ENCODE assay signal across 29 cellular contexts in genomic region chr7:74063223-74063641, GRCh38. TPM values are rescaled to one million over a fixed set of nuclear protein-coding genes. Genes with fewer than 3 reads are reported as not detected.
A peak's percentile ranks its signal among the peaks of the same experiment; 100 is the strongest.
DNase-seq lines count a peak whose midpoint lies in the region; ATAC-seq, FAIRE-seq and TF ChIP-seq lines count a peak whose summit lies in the region.
"Had no signal": no experiment of that assay in that cellular context is flagged by ENCODE, and none has a peak within 500 bp of the region (broad histone marks: within the 10 kb centered on the region; RNA-seq: fewer than 3 reads in every experiment).

No MANE protein-coding gene starts in this region.

- POLR2A ChIA-PET in K562 (lab: Yijun Ruan, JAX) = no interaction called here
- POLR2A ChIA-PET in activated CD8-positive, alpha-beta T cell treated with anti-CD3 and anti-CD28 coated beads, Interleukin-2, amount 10 ng/mL, durations not matched to agents 7 days and 5 days (lab: Charles Lee) = no interaction called here

- H3K4me1 ChIP-seq in K562 (replicated peaks in 1 of 2; ENCODE audit: control insufficient read depth in 2 of 2, insufficient read depth in 2 of 2, low read length in 2 of 2) = peaks cover 0 to 19% of the 10 kb centered on the region in 2 experiments; a peak in 2 of 5 replicates

- in situ Hi-C loops in K562 (cut with MboI) = loop anchor here (5.0 kb wide), 1 partner anchor 339 kb away; no protein-coding TSS in a partner anchor

- no peak for TF ChIP-seq CTCF in K562 (IDR thresholded peaks at IDR 0.05 in 2 of 3, conservative IDR thresholded peaks at IDR 0.05 in 1 of 3; ENCODE audit: insufficient read depth in 2 of 3, low read depth in 1 of 3, low read length in 3 of 3)

- H3K79me2 ChIP-seq in K562 (ENCODE audit: control insufficient read depth, insufficient read depth, low read length) = no peaks in the 10 kb centered on the region

- no peak for TF ChIP-seq RAD21 in K562 (CRISPR knock-in tag; conservative IDR thresholded peaks at IDR 0.05 in 1 of 2, IDR thresholded peaks at IDR 0.05 in 1 of 2)

- no peak for ATAC-seq in activated CD8-positive, alpha-beta memory T cell treated with anti-CD3 and anti-CD28 coated beads, Interleukin-2, amount 10 ng/mL, durations not matched to agents 7 days and 5 days
- no peak for ATAC-seq in K562
- no peak for ATAC-seq in stimulated activated effector memory CD8-positive, alpha-beta T cell treated with anti-CD3 and anti-CD28 coated beads, Interleukin-12 subunit alpha, Interleukin-12 subunit beta, amount 100 ng/mL, for 72 hours
- ATAC-seq in activated CD8-positive, alpha-beta T cell treated with anti-CD3 and anti-CD28 coated beads, Interleukin-2, amount 10 ng/mL, durations not matched to agents 7 days and 5 days = no peak
- ATAC-seq: GM12878 had no signal

- no TSS peak for BruUV-seq in K562 (replicated peaks; lab: Mats Ljungman, UMichigan)

- H3K27me3 ChIP-seq in K562 (ENCODE audit: control insufficient read depth in 2 of 2, insufficient read depth in 2 of 2, low read length in 2 of 2) = peaks cover 18 to 41% of the 10 kb centered on the region in 2 experiments
- H3K27me3 ChIP-seq: tibial nerve had no signal

- H3K36me3 Mint-ChIP-seq in activated CD8-positive, alpha-beta memory T cell treated with anti-CD3 and anti-CD28 coated beads, Interleukin-2, amount 10 ng/mL, durations not matched to agents 7 days and 5 days = no peaks in the 10 kb centered on the region
- no peaks in the 10 kb centered on the region for H3K36me3 Mint-ChIP-seq in stimulated activated effector memory CD8-positive, alpha-beta T cell treated with anti-CD3 and anti-CD28 coated beads, Interleukin-12 subunit alpha, Interleukin-12 subunit beta, amount 100 ng/mL, for 72 hours
- no peaks in the 10 kb centered on the region for H3K36me3 Mint-ChIP-seq in activated CD8-positive, alpha-beta T cell treated with anti-CD3 and anti-CD28 coated beads, Interleukin-2, amount 10 ng/mL, durations not matched to agents 7 days and 5 days (ENCODE audit: low read depth)
- H3K36me3 Mint-ChIP-seq: activated naive CD8-positive, alpha-beta T cell treated with anti-CD3 and anti-CD28 coated beads, Interleukin-2, amount 10 ng/mL, durations not matched to agents 7 days and 5 days; naive B cell had no signal

- no peaks in the 10 kb centered on the region for H3K9me3 ChIP-seq in K562 (replicated peaks; ENCODE audit: control insufficient read depth, insufficient read depth, low read depth, low read length)
- H3K9me3 ChIP-seq: tibial nerve had no signal

- WGBS in K562 (ENCODE audit: insufficient coverage, low coverage, missing lambda C conversion rate) = 49% methylated on average over 6 of the region's 14 CpGs

- FAIRE-seq in K562 (lab: Jason Lieb, UNC) = no peak
- FAIRE-seq: GM12878 had no signal

- no peak overlapping the region for H3K4me3 ChIP-seq in K562
- H3K4me3 ChIP-seq: GM12878, GM23248, skin epidermis, tibial nerve had no signal

- peak overlapping the region in 1 of 2 experiments; percentile 15; a peak in 1 of 4 replicates for H3K9ac ChIP-seq in K562 (ENCODE audit: insufficient read depth in 1 of 2, low read depth in 2 of 2, low read length in 2 of 2)

- H3K4me3 Mint-ChIP-seq in activated CD8-positive, alpha-beta memory T cell treated with anti-CD3 and anti-CD28 coated beads, Interleukin-2, amount 10 ng/mL, durations not matched to agents 7 days and 5 days = no peak overlapping the region
- H3K4me3 Mint-ChIP-seq in stimulated activated effector memory CD8-positive, alpha-beta T cell treated with anti-CD3 and anti-CD28 coated beads, Interleukin-12 subunit alpha, Interleukin-12 subunit beta, amount 100 ng/mL, for 72 hours = no peak overlapping the region
- H3K4me3 Mint-ChIP-seq in activated CD8-positive, alpha-beta T cell treated with anti-CD3 and anti-CD28 coated beads, Interleukin-2, amount 10 ng/mL, durations not matched to agents 7 days and 5 days = no peak overlapping the region
- H3K4me3 Mint-ChIP-seq: activated CD4-positive, alpha-beta memory T cell treated with anti-CD3 and anti-CD28 coated beads, Interleukin-2, amount 10 ng/mL, durations not matched to agents 7 days and 5 days; activated naive CD8-positive, alpha-beta T cell treated with anti-CD3 and anti-CD28 coated beads, Interleukin-2, amount 10 ng/mL, durations not matched to agents 7 days and 5 days; naive B cell; stimulated activated naive CD8-positive, alpha-beta T cell treated with anti-CD3 and anti-CD28 coated beads, Interleukin-15, Interleukin-2, amounts not matched to agents 100 ng/mL and 50 ng/mL, for 24 hours; T-helper 1 cell treated with Interleukin-12 subunit alpha and Interleukin-12 subunit beta and Interleukin-4 antibody, amounts not matched to agents 30 μg/mL and 1 μg/mL, for 36 hours had no signal

- TF ChIP-seq EP300 in K562 (IDR thresholded peaks at IDR 0.05; ENCODE audit: low read length) = no peak

- no peak for TF ChIP-seq POLR2A in K562 (conservative IDR thresholded peaks at IDR 0.05)

- no peak for DNase-seq in activated CD8-positive, alpha-beta memory T cell treated with anti-CD3 and anti-CD28 coated beads, Interleukin-2, amount 10 ng/mL, durations not matched to agents 7 days and 5 days
- DNase-seq in activated CD8-positive, alpha-beta memory T cell treated with anti-CD3 and anti-CD28 coated beads, Interleukin-2, amount 50 U/mL, for 4 hours = no peak
- DNase-seq in K562 (ENCODE audit: extremely low read depth in 1 of 4, low spot score in 3 of 4) (no peak), iPS-NIHi7 (ENCODE audit: extremely low spot score) (peak; percentile 9), OCI-M1 (lab: John Stamatoyannopoulos, UW) (no peak), ecto neural progenitor cell (ENCODE audit: low spot score) (no peak)
- no peak for DNase-seq in stimulated activated effector memory CD8-positive, alpha-beta T cell treated with anti-CD3 and anti-CD28 coated beads, Interleukin-12 subunit alpha, Interleukin-12 subunit beta, amount 100 ng/mL, for 72 hours (ENCODE audit: low spot score in 2 of 2)
- DNase-seq in activated CD8-positive, alpha-beta T cell treated with anti-CD3 and anti-CD28 coated beads, Interleukin-2, amount 10 ng/mL, durations not matched to agents 7 days and 5 days = no peak
- DNase-seq: 8988T; activated CD4-positive, alpha-beta memory T cell treated with anti-CD3 and anti-CD28 coated beads, Interleukin-2, amount 10 ng/mL, durations not matched to agents 7 days and 5 days; activated CD4-positive, alpha-beta T cell treated with anti-CD3 and anti-CD28 coated beads for 1 hour; activated effector memory CD4-positive, alpha-beta T cell treated with Interleukin-2 at 50 U/mL for 16 hours; activated naive CD8-positive, alpha-beta T cell treated with anti-CD3 and anti-CD28 coated beads, Interleukin-2, amount 10 ng/mL, durations not matched to agents 7 days and 5 days; activated T-cell treated with anti-CD3 and anti-CD28 coated beads for 4 hours; GM23248; head of caudate nucleus; KBM-7; naive B cell; NCI-H1105 treated with DMSO at 0.1 percent for 48 hours; NCI-H2029 treated with DMSO at 0.1 percent for 48 hours; NCI-H69 had no signal

- H3K27me3 Mint-ChIP-seq in activated CD8-positive, alpha-beta memory T cell treated with anti-CD3 and anti-CD28 coated beads, Interleukin-2, amount 10 ng/mL, durations not matched to agents 7 days and 5 days = peaks cover 4% of the 10 kb centered on the region
- peaks cover under 1% of the 10 kb centered on the region for H3K27me3 Mint-ChIP-seq in activated CD8-positive, alpha-beta T cell treated with anti-CD3 and anti-CD28 coated beads, Interleukin-2, amount 10 ng/mL, durations not matched to agents 7 days and 5 days (ENCODE audit: low read depth)

- no peak overlapping the region for H3K4me2 ChIP-seq in K562 (ENCODE audit: insufficient read depth, low read length)

- intact Hi-C loops in K562 (cut with micrococcal nuclease) = no loop called here

- no peaks in the 10 kb centered on the region for H3K36me3 ChIP-seq in K562 (ENCODE audit: control insufficient read depth, insufficient read depth, low read length)

- 0 out of 2 replicates have a peak, but pooled peaks cover 4% of the 10 kb centered on the region for H4K20me1 ChIP-seq in K562 (replicated peaks; ENCODE audit: control insufficient read depth, insufficient read depth, low read length)

- peak overlapping the region; percentile 65 for H3K27ac Mint-ChIP-seq in activated CD8-positive, alpha-beta memory T cell treated with anti-CD3 and anti-CD28 coated beads, Interleukin-2, amount 10 ng/mL, durations not matched to agents 7 days and 5 days
- peak overlapping the region; percentile 89 for H3K27ac Mint-ChIP-seq in stimulated activated effector memory CD8-positive, alpha-beta T cell treated with anti-CD3 and anti-CD28 coated beads, Interleukin-12 subunit alpha, Interleukin-12 subunit beta, amount 100 ng/mL, for 72 hours
- no peak overlapping the region for H3K27ac Mint-ChIP-seq in activated CD8-positive, alpha-beta T cell treated with anti-CD3 and anti-CD28 coated beads, Interleukin-2, amount 10 ng/mL, durations not matched to agents 7 days and 5 days
- H3K27ac Mint-ChIP-seq: activated naive CD8-positive, alpha-beta T cell treated with anti-CD3 and anti-CD28 coated beads, Interleukin-2, amount 10 ng/mL, durations not matched to agents 7 days and 5 days; stimulated activated naive CD8-positive, alpha-beta T cell treated with anti-CD3 and anti-CD28 coated beads, Interleukin-15, Interleukin-2, amounts not matched to agents 100 ng/mL and 50 ng/mL, for 24 hours; T-helper 1 cell treated with Interleukin-12 subunit alpha and Interleukin-12 subunit beta and Interleukin-4 antibody, amounts not matched to agents 30 μg/mL and 1 μg/mL, for 36 hours had no signal

- H3K4me1 Mint-ChIP-seq in activated CD8-positive, alpha-beta memory T cell treated with anti-CD3 and anti-CD28 coated beads, Interleukin-2, amount 10 ng/mL, durations not matched to agents 7 days and 5 days = peaks cover 12% of the 10 kb centered on the region
- peaks cover 13% of the 10 kb centered on the region for H3K4me1 Mint-ChIP-seq in stimulated activated effector memory CD8-positive, alpha-beta T cell treated with anti-CD3 and anti-CD28 coated beads, Interleukin-12 subunit alpha, Interleukin-12 subunit beta, amount 100 ng/mL, for 72 hours
- peaks cover 9% of the 10 kb centered on the region for H3K4me1 Mint-ChIP-seq in activated CD8-positive, alpha-beta T cell treated with anti-CD3 and anti-CD28 coated beads, Interleukin-2, amount 10 ng/mL, durations not matched to agents 7 days and 5 days (ENCODE audit: low read depth)

- CTCF ChIA-PET in activated CD8-positive, alpha-beta memory T cell treated with anti-CD3 and anti-CD28 coated beads, Interleukin-2, amount 10 ng/mL, durations not matched to agents 7 days and 5 days (lab: Charles Lee) = no interaction called here
- CTCF ChIA-PET in K562 (lab: Yijun Ruan, JAX; ENCODE audit: low intra/inter-chr PET ratio) = no interaction called here
- CTCF ChIA-PET in activated CD8-positive, alpha-beta T cell treated with anti-CD3 and anti-CD28 coated beads, Interleukin-2, amount 10 ng/mL, durations not matched to agents 7 days and 5 days (lab: Charles Lee) = no interaction called here

- H3K27ac ChIP-seq in K562 (ENCODE audit: extremely low read depth, low read depth, low read length) = no peak overlapping the region
- H3K27ac ChIP-seq: epithelial cell of prostate had no signal

- peak overlapping the region; percentile 19; the same call in 1 of the 2 replicates for H2AFZ ChIP-seq in K562 (ENCODE audit: low read depth, low read length)
- H2AFZ ChIP-seq: GM23248 had no signal

- no peaks in the 10 kb centered on the region for H3K9me1 ChIP-seq in K562 (ENCODE audit: control insufficient read depth, insufficient read depth, low read length)

- H3K9me3 Mint-ChIP-seq in activated CD8-positive, alpha-beta memory T cell treated with anti-CD3 and anti-CD28 coated beads, Interleukin-2, amount 10 ng/mL, durations not matched to agents 7 days and 5 days (ENCODE audit: low read depth) = no peaks in the 10 kb centered on the region
- H3K9me3 Mint-ChIP-seq in stimulated activated effector memory CD8-positive, alpha-beta T cell treated with anti-CD3 and anti-CD28 coated beads, Interleukin-12 subunit alpha, Interleukin-12 subunit beta, amount 100 ng/mL, for 72 hours = no peaks in the 10 kb centered on the region
- H3K9me3 Mint-ChIP-seq in activated CD8-positive, alpha-beta T cell treated with anti-CD3 and anti-CD28 coated beads, Interleukin-2, amount 10 ng/mL, durations not matched to agents 7 days and 5 days (ENCODE audit: insufficient read depth) = no peaks in the 10 kb centered on the region
- H3K9me3 Mint-ChIP-seq: activated CD4-positive, alpha-beta memory T cell treated with anti-CD3 and anti-CD28 coated beads, Interleukin-2, amount 10 ng/mL, durations not matched to agents 7 days and 5 days; activated naive CD8-positive, alpha-beta T cell treated with anti-CD3 and anti-CD28 coated beads, Interleukin-2, amount 10 ng/mL, durations not matched to agents 7 days and 5 days; naive B cell; stimulated activated naive CD8-positive, alpha-beta T cell treated with anti-CD3 and anti-CD28 coated beads, Interleukin-15, Interleukin-2, amounts not matched to agents 100 ng/mL and 50 ng/mL, for 24 hours; T-helper 1 cell treated with Interleukin-12 subunit alpha and Interleukin-12 subunit beta and Interleukin-4 antibody, amounts not matched to agents 30 μg/mL and 1 μg/mL, for 36 hours had no signal

RNA-seq across cellular contexts. Expression of gene LIMK1, which starts 20.4 kb away (rescaled TPM):
- total RNA-seq in activated CD8-positive, alpha-beta memory T cell treated with anti-CD3 and anti-CD28 coated beads, Interleukin-2, amount 10 ng/mL, durations not matched to agents 7 days and 5 days = 10 to 100 TPM; 44.8 to 49.5 TPM
- 23.2 and 66.1 TPM in 2 replicates for total RNA-seq in K562 (2011; cell fraction: chromatin; rRNA removed; ENCODE audit: low replicate concordance)
- total RNA-seq in K562 (2011; cell fraction: nucleolus; rRNA removed) = 28.6 and 29.9 TPM in 2 replicates
- total RNA-seq in K562 (2011; cell fraction: nucleoplasm; rRNA removed) = 24.9 and 30.2 TPM in 2 replicates
- 21.1 and 23.1 TPM in 2 replicates for total RNA-seq in K562 (2014; rRNA removed)
- 5.1 and 6.4 TPM in 2 replicates for total RNA-seq in K562 (2014; rRNA removed; fragmentation: Illumina TruSeq; extraction: Trizol)
- 15.0 and 16.0 TPM in 2 replicates for total RNA-seq in K562 (2015; rRNA removed; fragmentation: Illumina TruSeq; extraction: Trizol)
- total RNA-seq in K562 (2021) = 29.0 and 30.0 TPM in 2 replicates
- polyA plus RNA-seq in K562 (2011; rRNA removed) = 14.3 and 17.7 TPM in 2 replicates
- polyA plus RNA-seq in K562 (2011; cell fraction: cytosol; rRNA removed) = 17.9 and 46.8 TPM in 2 replicates
- polyA plus RNA-seq in K562 (2011; cell fraction: nucleus; rRNA removed) = 22.4 and 50.0 TPM in 2 replicates
- polyA plus RNA-seq in K562 (2012) = 18.8 and 23.1 TPM in 2 replicates
- 24.5 and 36.9 TPM in 2 replicates for polyA plus RNA-seq in K562 (2014; fragmentation: Illumina TruSeq; extraction: Trizol)
- under 1 TPM; 0.14 to 0.38 TPM for polyA plus RNA-seq in K562 (2014; fragmentation: Nextera tagmentation; extraction: Ambion mirVana)
- 15.9 and 18.1 TPM in 2 replicates for polyA plus RNA-seq in K562 (2014; rRNA removed)
- polyA minus RNA-seq in K562 (2011; rRNA and poly(A)+ RNA removed) = 6.9 and 18.5 TPM in 2 replicates
- 15.1 and 16.3 TPM in 2 replicates for polyA minus RNA-seq in K562 (2011; cell fraction: cytosol; rRNA and poly(A)+ RNA removed)
- polyA minus RNA-seq in K562 (2011; cell fraction: nucleus; rRNA and poly(A)+ RNA removed) = 6.2 and 7.5 TPM in 2 replicates
- 10 to 100 TPM; 33.5 to 37.6 TPM for total RNA-seq in activated CD8-positive, alpha-beta T cell treated with anti-CD3 and anti-CD28 coated beads, Interleukin-2, amount 10 ng/mL, durations not matched to agents 7 days and 5 days

RNA-seq across cellular contexts. Expression of gene ELN, which starts 35.3 kb away (rescaled TPM):
- total RNA-seq in activated CD8-positive, alpha-beta memory T cell treated with anti-CD3 and anti-CD28 coated beads, Interleukin-2, amount 10 ng/mL, durations not matched to agents 7 days and 5 days = not detected
- total RNA-seq in K562 (2011; cell fraction: chromatin; rRNA removed; ENCODE audit: low replicate concordance) = not detected in 2 replicates
- not detected in 2 replicates for total RNA-seq in K562 (2011; cell fraction: nucleolus; rRNA removed)
- total RNA-seq in K562 (2011; cell fraction: nucleoplasm; rRNA removed) = not detected in 2 replicates
- total RNA-seq in K562 (2014; rRNA removed) = not detected in 2 replicates
- total RNA-seq in K562 (2014; rRNA removed; fragmentation: Illumina TruSeq; extraction: Trizol) = not detected in 2 replicates
- total RNA-seq in K562 (2015; rRNA removed; fragmentation: Illumina TruSeq; extraction: Trizol) = not detected in 2 replicates
- total RNA-seq in K562 (2021) = 0.20 TPM in 2 replicates
- not detected in 2 replicates for polyA plus RNA-seq in K562 (2011; rRNA removed)
- polyA plus RNA-seq in K562 (2011; cell fraction: cytosol; rRNA removed) = 0.01 TPM in 1 of 2 replicates, not detected in the other
- not detected in 2 replicates for polyA plus RNA-seq in K562 (2011; cell fraction: nucleus; rRNA removed)
- polyA plus RNA-seq in K562 (2012) = 0.14 TPM in 1 of 2 replicates, not detected in the other
- polyA plus RNA-seq in K562 (2014; fragmentation: Illumina TruSeq; extraction: Trizol) = not detected in 2 replicates
- polyA plus RNA-seq in K562 (2014; fragmentation: Nextera tagmentation; extraction: Ambion mirVana) = not detected
- not detected in 2 replicates for polyA plus RNA-seq in K562 (2014; rRNA removed)
- not detected in 2 replicates for polyA minus RNA-seq in K562 (2011; rRNA and poly(A)+ RNA removed)
- not detected in 2 replicates for polyA minus RNA-seq in K562 (2011; cell fraction: cytosol; rRNA and poly(A)+ RNA removed)
- polyA minus RNA-seq in K562 (2011; cell fraction: nucleus; rRNA and poly(A)+ RNA removed) = not detected in 2 replicates
- total RNA-seq in activated CD8-positive, alpha-beta T cell treated with anti-CD3 and anti-CD28 coated beads, Interleukin-2, amount 10 ng/mL, durations not matched to agents 7 days and 5 days = not detected
- total RNA-seq: activated CD4-positive, alpha-beta memory T cell treated with anti-CD3 and anti-CD28 coated beads, Interleukin-2, amount 10 ng/mL, durations not matched to agents 7 days and 5 days; activated naive CD8-positive, alpha-beta T cell treated with anti-CD3 and anti-CD28 coated beads, Interleukin-2, amount 10 ng/mL, durations not matched to agents 7 days and 5 days; MCF 10A; SK-MEL-5 had no signal
